ENCODE assay signal across 1 cellular context in genomic region chr5:135304352-135305221, GRCh38.
TF ChIP-seq lines count a peak whose summit lies in the region.

No MANE protein-coding gene starts in this region.

TF ChIP-seq in HepG2, 621 proteins besides CTCF, POLR2A, EP300 and RAD21 (continued from another document and continues in another):
- TF ChIP-seq AKNA (CRISPR knock-in tag; IDR thresholded peaks at IDR 0.05; ENCODE audit: borderline replicate concordance) (no peak), NFYC (CRISPR knock-in tag; IDR thresholded peaks at IDR 0.05) (no peak), ZNF253 (CRISPR knock-in tag; IDR thresholded peaks at IDR 0.05; ENCODE audit: borderline replicate concordance) (no peak), ZNF530 (CRISPR knock-in tag; IDR thresholded peaks at IDR 0.05; ENCODE audit: low read depth) (no peak), ZNF263 (CRISPR knock-in tag; IDR thresholded peaks at IDR 0.05) (no peak), ZNF317 (CRISPR knock-in tag; IDR thresholded peaks at IDR 0.05) (no peak), SMARCE1 (IDR thresholded peaks at IDR 0.05; ENCODE audit: borderline replicate concordance) (no peak), DPF2 (CRISPR knock-in tag; IDR thresholded peaks at IDR 0.05; ENCODE audit: borderline replicate concordance, low read depth) (peak; percentile 64), REXO4 (CRISPR knock-in tag; IDR thresholded peaks at IDR 0.05; ENCODE audit: borderline replicate concordance) (no peak), THYN1 (CRISPR knock-in tag; IDR thresholded peaks at IDR 0.05; ENCODE audit: borderline replicate concordance, low read depth) (no peak), SIX4 (CRISPR knock-in tag; IDR thresholded peaks at IDR 0.05) (0 out of 2 replicates have a peak, but pooled peaks have one; percentile 30), NR3C1 (CRISPR knock-in tag; IDR thresholded peaks at IDR 0.05) (no peak), NFKBIZ (CRISPR knock-in tag; IDR thresholded peaks at IDR 0.05) (no peak), RAD51 (IDR thresholded peaks at IDR 0.05; ENCODE audit: borderline replicate concordance) (no peak), NFE2L2 (IDR thresholded peaks at IDR 0.05; ENCODE audit: low read length) (no peak), BHLHE40 (IDR thresholded peaks at IDR 0.05; ENCODE audit: low read length) (no peak), ZNF598 (CRISPR knock-in tag; IDR thresholded peaks at IDR 0.05; ENCODE audit: borderline replicate concordance) (no peak), RELA (CRISPR knock-in tag; IDR thresholded peaks at IDR 0.05) (no peak), ZNF101 (CRISPR knock-in tag; IDR thresholded peaks at IDR 0.05; ENCODE audit: borderline replicate concordance, low read depth) (no peak), NCOR1 (IDR thresholded peaks at IDR 0.05; ENCODE audit: borderline replicate concordance, low read length) (peak; percentile 58; the same call in 1 of the 2 replicates), KMT2B (CRISPR knock-in tag; IDR thresholded peaks at IDR 0.05) (0 out of 2 replicates have a peak, but pooled peaks have one; percentile 23), GRHL1 (CRISPR knock-in tag; conservative IDR thresholded peaks at IDR 0.05) (no peak), ZBED4 (CRISPR knock-in tag; IDR thresholded peaks at IDR 0.05; ENCODE audit: borderline replicate concordance) (no peak), ZSCAN20 (CRISPR knock-in tag; IDR thresholded peaks at IDR 0.05; ENCODE audit: borderline replicate concordance) (no peak), ARID2 (CRISPR knock-in tag; IDR thresholded peaks at IDR 0.05; ENCODE audit: borderline replicate concordance) (no peak), TEF (CRISPR knock-in tag; IDR thresholded peaks at IDR 0.05) (no peak), ZNF780A (CRISPR knock-in tag; IDR thresholded peaks at IDR 0.05) (no peak), ZNF446 (CRISPR knock-in tag; IDR thresholded peaks at IDR 0.05) (no peak), XRCC5 (optimal IDR thresholded peaks at IDR 0.05; ENCODE audit: low read length) (no peak), ZNF660 (CRISPR knock-in tag; IDR thresholded peaks at IDR 0.05; ENCODE audit: borderline replicate concordance, low read depth) (no peak), ZNF770 (CRISPR knock-in tag; IDR thresholded peaks at IDR 0.05) (0 out of 2 replicates have a peak, but pooled peaks have one; percentile 38), ELF3 (CRISPR knock-in tag; IDR thresholded peaks at IDR 0.05) (no peak), FOSL1 (CRISPR knock-in tag; IDR thresholded peaks at IDR 0.05; ENCODE audit: borderline replicate concordance) (no peak), POLR2AphosphoS2 (IDR thresholded peaks at IDR 0.05; ENCODE audit: low read depth, low read length) (no peak), JUN (CRISPR knock-in tag; IDR thresholded peaks at IDR 0.05) (no peak), ZBTB1 (CRISPR knock-in tag; IDR thresholded peaks at IDR 0.05; ENCODE audit: borderline replicate concordance) (no peak), ZNF768 (CRISPR knock-in tag; IDR thresholded peaks at IDR 0.05) (peak; percentile 98), CERS6 (CRISPR knock-in tag; IDR thresholded peaks at IDR 0.05) (no peak), ZNF678 (CRISPR knock-in tag; IDR thresholded peaks at IDR 0.05) (no peak), GLI4 (CRISPR knock-in tag; IDR thresholded peaks at IDR 0.05; ENCODE audit: borderline replicate concordance) (no peak), ZNF790 (CRISPR knock-in tag; IDR thresholded peaks at IDR 0.05; ENCODE audit: borderline replicate concordance) (no peak), HOXA3 (CRISPR knock-in tag; IDR thresholded peaks at IDR 0.05) (peak; percentile 28), ZNF512B (CRISPR knock-in tag; IDR thresholded peaks at IDR 0.05; ENCODE audit: borderline replicate concordance) (no peak), NR2F1 (CRISPR knock-in tag; IDR thresholded peaks at IDR 0.05) (peak in 1 of 2 experiments; percentile 53; a peak in 1 of 4 replicates)
